Comparison of ENCODE assay signal across 8 cellular contexts in genomic region chr15:41661529-41662225, GRCh38. TPM values are rescaled to one million over a fixed set of nuclear protein-coding genes. Genes with fewer than 3 reads are reported as not detected.
A peak's percentile ranks its signal among the peaks of the same experiment; 100 is the strongest.
DNase-seq lines count a peak whose midpoint lies in the region; ATAC-seq and TF ChIP-seq lines count a peak whose summit lies in the region.

No MANE protein-coding gene starts in this region.

- peak overlapping the region; percentile 88 for H3K4me3 Mint-ChIP-seq in nephron progenitor cell

- no peak overlapping the region for H3K27ac ChIP-seq in foreskin keratinocyte

- TF ChIP-seq CTCF in foreskin keratinocyte (conservative IDR thresholded peaks at IDR 0.05) (no peak), nephron progenitor cell (IDR thresholded peaks at IDR 0.05) (no peak)

- peaks cover 23% of the 10 kb centered on the region for H3K9me3 Mint-ChIP-seq in nephron progenitor cell

- H3K27ac Mint-ChIP-seq in nephron progenitor cell, result peak overlapping the region; percentile 62

- H3K4me1 ChIP-seq in foreskin keratinocyte, result peaks cover 14% of the 10 kb centered on the region

- peaks cover 9% of the 10 kb centered on the region for H3K36me3 Mint-ChIP-seq in nephron progenitor cell (ENCODE audit: low read depth)

- DNase-seq in NCI-H187 (lab: John Stamatoyannopoulos, UW) (peak; percentile 11 to 46), NCI-H187 treated with DMSO at 0.1 percent for 48 hours (lab: John Stamatoyannopoulos, UW) (no peak), KBM-7 (peak; percentile 84), SHP77 treated with DMSO at 0.1 percent for 48 hours (lab: John Stamatoyannopoulos, UW) (peak; percentile 70), activated gamma-delta T cell treated with Interleukin-2 at 50 U/mL for 16 hours (peak; percentile 54), foreskin keratinocyte (peak; percentile 28 to 58), nephron progenitor cell (peak; percentile 72)
- DNase-seq in stimulated activated naive CD4-positive, alpha-beta T cell treated with Interleukin-2 at 50 U/mL for 16 hours (lab: John Stamatoyannopoulos, UW), result peak; percentile 68

- H3K27me3 ChIP-seq in foreskin keratinocyte, result peaks cover 13% of the 10 kb centered on the region

- peaks cover 37% of the 10 kb centered on the region for H3K27me3 Mint-ChIP-seq in nephron progenitor cell (ENCODE audit: low read depth, poor library complexity)

- peaks cover 29% of the 10 kb centered on the region for H3K4me1 Mint-ChIP-seq in nephron progenitor cell

- in situ Hi-C loops in KBM-7 (cut with MboI; ENCODE audit: low pct_unique_long_range_greater_than_20kb, low sequenced_read_pairs), result no loop called here

- peak; percentile 19 for ATAC-seq in foreskin keratinocyte

RNA-seq across cellular contexts. Expression of gene MGA, which starts 1.5 kb away (rescaled TPM):
- total RNA-seq in foreskin keratinocyte, result 19.3 TPM in 2 replicates
- 0.95 and 1.1 TPM in 2 replicates for polyA plus RNA-seq in foreskin keratinocyte
